ENCODE assay signal across 29 cellular contexts in genomic region chr15:77727635-77728311, GRCh38.
"Had no signal": no experiment of that assay in that cellular context is flagged by ENCODE, and none has a peak within 500 bp of the region (broad histone marks: within the 10 kb centered on the region; RNA-seq: fewer than 3 reads in every experiment).

No MANE protein-coding gene starts in this region.

- H3K4me1 Mint-ChIP-seq: activated CD4-positive, alpha-beta T cell treated with anti-CD3 and anti-CD28 coated beads, Interleukin-2, amount 10 ng/mL, durations not matched to agents 24 days and 14 days; activated naive CD8-positive, alpha-beta T cell treated with anti-CD3 and anti-CD28 coated beads for 36 hours; activated T-helper 17 cell treated with anti-CD3 and anti-CD28 coated beads, Interleukin-2, amount 50 U/mL, for 72 hours; central memory CD8-positive, alpha-beta T cell; T-cell had no signal

- H3K4me3 ChIP-seq: Peyer's patch had no signal

- H3K36me3 ChIP-seq: brain microvascular endothelial cell, Peyer's patch, WERI-Rb-1 had no signal

- H3K27ac Mint-ChIP-seq: activated CD4-positive, alpha-beta T cell treated with anti-CD3 and anti-CD28 coated beads, Interleukin-2, amount 10 ng/mL, durations not matched to agents 24 days and 14 days; activated CD8-positive, alpha-beta T cell treated with anti-CD3 and anti-CD28 coated beads for 36 hours; activated naive CD8-positive, alpha-beta T cell treated with anti-CD3 and anti-CD28 coated beads for 36 hours; activated T-cell treated with anti-CD3 and anti-CD28 coated beads, Interleukin-2, amount 50 U/mL, for 72 hours; activated T-helper 17 cell treated with anti-CD3 and anti-CD28 coated beads, Interleukin-2, amount 50 U/mL, for 72 hours; T-cell; T-helper 17 cell had no signal

- H3K27ac ChIP-seq: brain microvascular endothelial cell, Peyer's patch, WERI-Rb-1 had no signal

- H3K4me3 Mint-ChIP-seq: activated CD4-positive, alpha-beta T cell treated with anti-CD3 and anti-CD28 coated beads, Interleukin-2, amount 10 ng/mL, durations not matched to agents 24 days and 14 days; activated CD8-positive, alpha-beta T cell treated with anti-CD3 and anti-CD28 coated beads for 36 hours; activated naive CD8-positive, alpha-beta T cell treated with anti-CD3 and anti-CD28 coated beads for 36 hours; activated T-cell treated with anti-CD3 and anti-CD28 coated beads, Interleukin-2, amount 50 U/mL, for 72 hours; activated T-helper 17 cell treated with anti-CD3 and anti-CD28 coated beads, Interleukin-2, amount 50 U/mL, for 72 hours; central memory CD8-positive, alpha-beta T cell; T-cell; T-helper 17 cell had no signal

- H3K9me3 ChIP-seq: Peyer's patch had no signal

- H3K27me3 Mint-ChIP-seq: activated CD4-positive, alpha-beta T cell treated with anti-CD3 and anti-CD28 coated beads, Interleukin-2, amount 10 ng/mL, durations not matched to agents 24 days and 14 days; activated CD8-positive, alpha-beta T cell treated with anti-CD3 and anti-CD28 coated beads for 36 hours; activated naive CD8-positive, alpha-beta T cell treated with anti-CD3 and anti-CD28 coated beads for 36 hours; activated T-helper 17 cell treated with anti-CD3 and anti-CD28 coated beads, Interleukin-2, amount 50 U/mL, for 72 hours had no signal

- DNase-seq: activated CD4-positive, alpha-beta T cell treated with anti-CD3 and anti-CD28 coated beads, Interleukin-2, amount 10 ng/mL, durations not matched to agents 24 days and 14 days; activated CD4-positive, alpha-beta T cell treated with anti-CD3 and anti-CD28 coated beads, Interleukin-2, amount 50 U/mL, for 4 hours; activated CD8-positive, alpha-beta T cell treated with anti-CD3 and anti-CD28 coated beads for 36 hours; activated effector memory CD4-positive, alpha-beta T cell treated with anti-CD3 and anti-CD28 coated beads, Interleukin-2, amount 50 U/mL, for 16 hours; activated naive CD4-positive, alpha-beta T cell; activated naive CD4-positive, alpha-beta T cell treated with anti-CD3 and anti-CD28 coated beads, Interleukin-2, amount 50 U/mL, for 16 hours; activated naive CD8-positive, alpha-beta T cell treated with anti-CD3 and anti-CD28 coated beads for 36 hours; activated T-cell treated with anti-CD3 and anti-CD28 coated beads, Interleukin-2, amount 50 U/mL, for 1 hour; activated T-cell treated with anti-CD3 and anti-CD28 coated beads, Interleukin-2, amount 50 U/mL, for 72 hours; amniotic stem cell; aorta; brain microvascular endothelial cell; NCI-H1105; NCI-H1417 treated with DMSO at 0.1 percent for 48 hours; NCI-H187 treated with DMSO at 0.1 percent for 48 hours; NCI-H2081; NCI-H345; NCI-H524 treated with DMSO at 0.1 percent for 48 hours; PC-3; Peyer's patch; RPMI8226; SIG-M5; T-cell; T-helper 17 cell; T1000; WERI-Rb-1 had no signal

- H3K36me3 Mint-ChIP-seq: activated naive CD8-positive, alpha-beta T cell treated with anti-CD3 and anti-CD28 coated beads for 36 hours; T-cell had no signal

- ATAC-seq: activated CD8-positive, alpha-beta T cell treated with anti-CD3 and anti-CD28 coated beads for 36 hours; activated T-cell treated with anti-CD3 and anti-CD28 coated beads, Interleukin-2, amount 50 U/mL, for 72 hours; activated T-helper 17 cell treated with anti-CD3 and anti-CD28 coated beads, Interleukin-2, amount 50 U/mL, for 72 hours; PC-3; SK-N-SH treated with all-trans-retinoic acid at 6 μM for 48 hours; T-cell; T-helper 17 cell had no signal

- H3K4me1 ChIP-seq: Peyer's patch had no signal

- H3K9me3 Mint-ChIP-seq: activated CD4-positive, alpha-beta T cell treated with anti-CD3 and anti-CD28 coated beads, Interleukin-2, amount 10 ng/mL, durations not matched to agents 24 days and 14 days; activated CD8-positive, alpha-beta T cell treated with anti-CD3 and anti-CD28 coated beads for 36 hours; activated naive CD8-positive, alpha-beta T cell treated with anti-CD3 and anti-CD28 coated beads for 36 hours; activated T-cell treated with anti-CD3 and anti-CD28 coated beads, Interleukin-2, amount 50 U/mL, for 72 hours; activated T-helper 17 cell treated with anti-CD3 and anti-CD28 coated beads, Interleukin-2, amount 50 U/mL, for 72 hours; central memory CD8-positive, alpha-beta T cell; T-cell had no signal

- H3K27me3 ChIP-seq: brain microvascular endothelial cell, Peyer's patch had no signal
